In the genomic region with DNA sequence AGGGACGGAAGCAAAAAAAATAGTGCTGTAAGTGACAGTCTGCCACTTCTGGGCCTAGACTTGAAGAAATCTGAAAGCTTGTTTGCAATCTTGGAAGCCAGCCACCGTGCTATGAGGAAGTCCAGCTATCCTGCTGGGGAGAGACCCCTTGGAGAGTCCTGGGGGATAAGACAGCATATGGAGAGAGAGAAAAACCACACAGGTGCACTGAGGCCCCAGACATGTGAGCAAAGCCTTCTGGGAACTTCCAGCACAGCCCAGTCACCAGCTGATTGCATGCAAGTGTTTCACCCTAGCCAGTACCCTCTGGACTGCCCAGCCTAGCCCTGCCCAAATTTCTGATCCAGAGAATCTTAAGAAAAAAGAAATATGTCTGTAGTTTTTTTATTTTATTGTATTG, we compare ENCODE assay signal across 33 cellular contexts. TPM values are rescaled to one million over a fixed set of nuclear protein-coding genes. Genes with fewer than 3 reads are reported as not detected.
"Had no signal": no experiment of that assay in that cellular context is flagged by ENCODE, and none has a peak within 500 bp of the region (broad histone marks: within the 10 kb centered on the region; RNA-seq: fewer than 3 reads in every experiment).

No MANE protein-coding gene starts in this region.

- H3K36me3 ChIP-seq: brain microvascular endothelial cell, WERI-Rb-1 had no signal

- FAIRE-seq: colon, RCC 7860 had no signal

- H3K4me2 ChIP-seq: PC-9 had no signal

- H2AFZ ChIP-seq: PC-9 had no signal

- DNase-seq: activated CD4-positive, alpha-beta memory T cell treated with anti-CD3 and anti-CD28 coated beads, Interleukin-2, amount 10 ng/mL, durations not matched to agents 7 days and 5 days; activated CD4-positive, alpha-beta T cell treated with anti-CD3 and anti-CD28 coated beads for 1 hour; activated CD4-positive, alpha-beta T cell treated with anti-CD3 and anti-CD28 coated beads for 48 hours; activated CD4-positive, CD25-positive, alpha-beta regulatory T cell; activated CD8-positive, alpha-beta memory T cell treated with anti-CD3 and anti-CD28 coated beads for 24 hours; activated CD8-positive, alpha-beta memory T cell treated with anti-CD3 and anti-CD28 coated beads, Interleukin-2, amount 10 ng/mL, durations not matched to agents 7 days and 5 days; activated CD8-positive, alpha-beta memory T cell treated with anti-CD3 and anti-CD28 coated beads, Interleukin-2, amount 50 U/mL, for 48 hours; activated effector memory CD4-positive, alpha-beta T cell treated with Interleukin-2 at 50 U/mL for 16 hours; activated naive CD4-positive, alpha-beta T cell treated with anti-CD3 and anti-CD28 coated beads, Interleukin-2, amount 50 U/mL, for 16 hours; activated naive CD8-positive, alpha-beta T cell treated with anti-CD3 and anti-CD28 coated beads for 36 hours; activated T-cell treated with anti-CD3 and anti-CD28 coated beads, Interleukin-2, amount 50 U/mL, for 48 hours; amniotic stem cell; aorta; brain microvascular endothelial cell; central memory CD4-positive, alpha-beta T cell; NCI-H1048; NCI-H1105 treated with DMSO at 0.1 percent for 48 hours; NCI-H1436; NCI-H1694; NCI-H1930; NCI-H2081 treated with DMSO at 0.1 percent for 48 hours; NCI-H226; NCI-H446 treated with DMSO at 0.1 percent for 48 hours; NCI-H524; PC-9; Right ventricle myocardium superior; T1000; WERI-Rb-1 had no signal

- ATAC-seq: activated CD8-positive, alpha-beta memory T cell treated with anti-CD3 and anti-CD28 coated beads, Interleukin-2, amount 10 ng/mL, durations not matched to agents 7 days and 5 days had no signal

- H3K27ac ChIP-seq: brain microvascular endothelial cell, PC-9, WERI-Rb-1 had no signal

- H3K4me3 ChIP-seq: PC-9 had no signal

RNA-seq across cellular contexts. Expression of a gene that starts 12.6 kb away (rescaled TPM):
- total RNA-seq: aorta; cerebellum; PC-9; Right ventricle myocardium superior; T-helper 1 cell treated with Interleukin-12 subunit alpha and Interleukin-12 subunit beta and Interleukin-4 antibody, amounts not matched to agents 30 ng/mL and 1 ng/mL, for 36 hours; T-helper 2 cell treated with Interferon-gamma antibody and Interleukin-4, amounts not matched to agents 100 ng/mL and 5 ng/mL, for 36 hours had no signal

RNA-seq across cellular contexts. Expression of a gene that starts 18.2 kb away (rescaled TPM):
- total RNA-seq: activated CD4-positive, alpha-beta memory T cell treated with anti-CD3 and anti-CD28 coated beads, Interleukin-2, amount 10 ng/mL, durations not matched to agents 7 days and 5 days; activated CD8-positive, alpha-beta memory T cell treated with anti-CD3 and anti-CD28 coated beads, Interleukin-2, amount 10 ng/mL, durations not matched to agents 7 days and 5 days; aorta; Right ventricle myocardium superior; T-helper 1 cell treated with Interleukin-12 subunit alpha and Interleukin-12 subunit beta and Interleukin-4 antibody, amounts not matched to agents 30 ng/mL and 1 ng/mL, for 36 hours; T-helper 2 cell treated with Interferon-gamma antibody and Interleukin-4, amounts not matched to agents 100 ng/mL and 5 ng/mL, for 36 hours had no signal
- polyA plus RNA-seq: aorta had no signal
